ENCODE assay signal across 16 cellular contexts in the genomic region with DNA sequence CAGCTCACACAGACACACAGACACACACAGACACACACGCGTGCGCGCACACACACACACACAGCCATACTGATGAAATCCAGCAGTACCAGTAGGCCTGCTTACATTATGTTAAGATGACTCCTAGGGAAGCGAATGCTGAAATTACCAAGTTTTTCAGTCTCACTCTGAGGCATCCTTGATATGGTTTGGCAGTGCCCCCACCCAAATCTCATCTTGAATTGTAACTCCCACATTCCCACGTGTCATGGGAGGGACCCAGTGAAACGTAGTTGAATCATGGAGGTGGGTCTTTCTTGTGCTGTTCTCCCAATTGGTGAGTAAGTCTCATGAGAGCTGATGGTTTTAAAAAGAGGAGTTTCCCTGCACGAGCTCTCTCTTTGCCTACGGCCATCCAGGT.
"Had no signal": no experiment of that assay in that cellular context is flagged by ENCODE, and none has a peak within 500 bp of the region (broad histone marks: within the 10 kb centered on the region; RNA-seq: fewer than 3 reads in every experiment).

No MANE protein-coding gene starts in this region.

- DNase-seq: activated CD4-positive, alpha-beta T cell treated with anti-CD3 and anti-CD28 coated beads, Interleukin-2, amount 10 ng/mL, durations not matched to agents 24 days and 14 days; activated CD8-positive, alpha-beta memory T cell treated with anti-CD3 and anti-CD28 coated beads, Interleukin-2, amount 10 ng/mL, durations not matched to agents 7 days and 5 days; esophagus squamous epithelium; kidney; left ventricle myocardium inferior; mesenchymal stem cell; psoas muscle; spleen; stimulated activated CD4-positive, alpha-beta T cell treated with anti-CD3 and anti-CD28 coated beads, Interleukin-2, amount 100 ng/mL, for 48 hours; T-cell; T1000 had no signal

- H3K4me1 ChIP-seq: psoas muscle, spleen had no signal

- H3K27me3 ChIP-seq: cardiac muscle cell, esophagus squamous epithelium, spleen had no signal

- H3K9me3 Mint-ChIP-seq: nephron had no signal

- H3K4me3 Mint-ChIP-seq: activated CD4-positive, alpha-beta T cell treated with anti-CD3 and anti-CD28 coated beads, Interleukin-2, amount 10 ng/mL, durations not matched to agents 24 days and 14 days; activated CD8-positive, alpha-beta memory T cell treated with anti-CD3 and anti-CD28 coated beads, Interleukin-2, amount 10 ng/mL, durations not matched to agents 7 days and 5 days; nephron; T-cell had no signal

- ATAC-seq: activated CD8-positive, alpha-beta memory T cell treated with anti-CD3 and anti-CD28 coated beads, Interleukin-2, amount 10 ng/mL, durations not matched to agents 7 days and 5 days; psoas muscle; sciatic nerve; T-cell had no signal

- H3K27ac Mint-ChIP-seq: activated CD4-positive, alpha-beta T cell treated with anti-CD3 and anti-CD28 coated beads, Interleukin-2, amount 10 ng/mL, durations not matched to agents 24 days and 14 days; activated CD8-positive, alpha-beta memory T cell treated with anti-CD3 and anti-CD28 coated beads, Interleukin-2, amount 10 ng/mL, durations not matched to agents 7 days and 5 days; nephron; T-cell had no signal

- H3K9me3 ChIP-seq: esophagus squamous epithelium, left ventricle myocardium inferior, psoas muscle, spleen had no signal

- H3K36me3 Mint-ChIP-seq: T-cell had no signal

- H3K27me3 Mint-ChIP-seq: activated CD4-positive, alpha-beta T cell treated with anti-CD3 and anti-CD28 coated beads, Interleukin-2, amount 10 ng/mL, durations not matched to agents 24 days and 14 days; activated CD8-positive, alpha-beta memory T cell treated with anti-CD3 and anti-CD28 coated beads, Interleukin-2, amount 10 ng/mL, durations not matched to agents 7 days and 5 days; T-cell had no signal

- H3K27ac ChIP-seq: cardiac muscle cell, esophagus squamous epithelium, left ventricle myocardium inferior, psoas muscle, SK-N-MC, spleen, VCaP had no signal
